10 cellular contexts compared by ENCODE assay signal in the genomic region with DNA sequence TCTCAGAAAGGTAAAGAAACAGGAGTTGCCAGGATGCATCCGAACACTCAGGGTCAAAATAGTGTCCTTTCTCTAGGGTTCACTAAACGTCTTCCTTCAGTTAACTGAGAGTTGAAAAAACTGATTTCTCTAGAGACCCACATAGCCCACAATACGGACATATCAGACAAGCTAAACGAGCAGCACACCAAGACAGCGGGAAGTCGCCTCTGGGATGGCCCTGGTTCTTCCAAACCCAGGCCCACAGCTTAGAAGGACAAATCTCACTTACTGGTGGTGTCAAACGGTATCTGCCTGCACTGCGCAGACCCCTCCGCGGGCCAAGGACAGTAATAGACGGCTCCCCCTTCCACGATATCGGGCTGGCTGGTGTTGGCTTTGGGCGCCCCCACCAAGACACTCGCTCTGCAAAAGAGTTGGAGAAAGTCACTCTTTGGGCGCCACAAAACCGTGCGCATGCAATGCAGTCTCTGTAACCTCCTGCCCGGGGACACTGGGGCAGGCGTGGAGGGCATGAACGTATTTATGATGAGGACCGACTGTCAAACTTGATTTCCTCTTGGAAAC. TPM values are rescaled to one million over a fixed set of nuclear protein-coding genes. Genes with fewer than 3 reads are reported as not detected.
DNase-seq lines count a peak whose midpoint lies in the region; ATAC-seq and TF ChIP-seq lines count a peak whose summit lies in the region.
"Had no signal": no experiment of that assay in that cellular context is flagged by ENCODE, and none has a peak within 500 bp of the region (broad histone marks: within the 10 kb centered on the region; RNA-seq: fewer than 3 reads in every experiment).

No MANE protein-coding gene starts in this region.

- H3K23me2 ChIP-seq in H9 (ENCODE audit: insufficient read length, low read depth, low read length, poor library complexity, severe bottlenecking): peaks cover 10% of the 10 kb centered on the region

- H3T11ph ChIP-seq in H9 (ENCODE audit: low read length): no peak overlapping the region

- H3K4me2 ChIP-seq in H9 (ENCODE audit: insufficient read depth, insufficient read length, low read length) (peak overlapping the region; percentile 60), skeletal muscle satellite cell (ENCODE audit: low read length) (peak overlapping the region; percentile 64)

- no peak overlapping the region for H3K23ac ChIP-seq in H9 (ENCODE audit: insufficient read length, low read depth, low read length)

- no peaks in the 10 kb centered on the region for H3K4me1 ChIP-seq in H9 (ENCODE audit: insufficient read depth, low read length)
- H3K4me1 ChIP-seq in iPS-18a (ENCODE audit: control insufficient read depth, low read depth, low read length): no peaks in the 10 kb centered on the region
- no peaks in the 10 kb centered on the region for H3K4me1 ChIP-seq in skeletal muscle satellite cell (ENCODE audit: control insufficient read depth, insufficient read depth, low read length)

- no peak overlapping the region for H2BK5ac ChIP-seq in H9 (ENCODE audit: insufficient read length, low read length)

- DNase-seq in H9: peak; percentile 35
- DNase-seq in chondrocyte (ENCODE audit: low spot score): no peak
- DNase-seq in stimulated activated naive B cell treated with anti-CD40 and anti-IgM and Interleukin-4, amounts not matched to agents 10 μg/mL and 1 μg/mL and 100 μg/mL, for 72 hours: no peak
- DNase-seq in NCI-H1436 treated with DMSO at 0.1 percent for 48 hours (lab: John Stamatoyannopoulos, UW): no peak
- DNase-seq in AG20443 (ENCODE audit: low spot score): no peak
- DNase-seq in NCI-H1694 (lab: John Stamatoyannopoulos, UW): no peak

- H3K27ac Mint-ChIP-seq in H9: no peak overlapping the region
- H3K27ac Mint-ChIP-seq in chondrocyte (ENCODE audit: unreplicated experiment): no peak overlapping the region
- H3K27ac Mint-ChIP-seq in stimulated activated naive B cell treated with anti-CD40 and anti-IgM and Interleukin-4, amounts not matched to agents 10 μg/mL and 1 μg/mL and 100 μg/mL, for 72 hours: no peak overlapping the region
- H3K27ac Mint-ChIP-seq: CD4-positive, CD25-positive, alpha-beta regulatory T cell; natural killer cell treated with Interleukin-12 subunit alpha and Interleukin-12 subunit beta and Interleukin-15 and Interleukin-18, amount 100 ng/mL, for 72 hours had no signal

- TF ChIP-seq CTCF in H9 (conservative IDR thresholded peaks at IDR 0.05) (no peak), chondrocyte (IDR thresholded peaks at IDR 0.05) (no peak)

- H3K27me3 Mint-ChIP-seq in H9 (ENCODE audit: low read depth) (peaks cover 76% of the 10 kb centered on the region), chondrocyte (ENCODE audit: low read depth) (peaks cover 9% of the 10 kb centered on the region)
- H3K27me3 Mint-ChIP-seq in stimulated activated naive B cell treated with anti-CD40 and anti-IgM and Interleukin-4, amounts not matched to agents 10 μg/mL and 1 μg/mL and 100 μg/mL, for 72 hours: peaks cover 47 to 54% of the 10 kb centered on the region in 2 donors

- no peak overlapping the region for H2AFZ ChIP-seq in H9 (ENCODE audit: low read length)

- H3K36me3 ChIP-seq in iPS-18a (ENCODE audit: control insufficient read depth, low read depth, low read length) (no peaks in the 10 kb centered on the region), skeletal muscle satellite cell (ENCODE audit: insufficient read depth, low read length) (no peaks in the 10 kb centered on the region)

- H3K9me3 ChIP-seq in H9 (ENCODE audit: control insufficient read depth, low read depth, low read length) (no peaks in the 10 kb centered on the region), iPS-18a (ENCODE audit: control insufficient read depth, low read depth, low read length) (no peaks in the 10 kb centered on the region), skeletal muscle satellite cell (replicated peaks; ENCODE audit: low read length) (no peaks in the 10 kb centered on the region)

- no peak overlapping the region for H3K56ac ChIP-seq in H9 (ENCODE audit: insufficient read length, low read depth, low read length)

- ATAC-seq in stimulated activated naive B cell treated with anti-CD40 and anti-IgM and Interleukin-4, amounts not matched to agents 10 μg/mL and 1 μg/mL and 100 μg/mL, for 72 hours (replicated peaks): no peak

- no peak overlapping the region for H4K5ac ChIP-seq in H9 (ENCODE audit: insufficient read length, low read depth, low read length)

- H3K9ac ChIP-seq in H9 (ENCODE audit: extremely low read depth, insufficient read length, low read length) (no peak overlapping the region), iPS-18a (ENCODE audit: low read length) (no peak overlapping the region), skeletal muscle satellite cell (ENCODE audit: low read depth, low read length) (no peak overlapping the region)

- H3K4me3 Mint-ChIP-seq in H9 (peak overlapping the region; percentile 76 to 94), chondrocyte (ENCODE audit: unreplicated experiment) (peak overlapping the region; percentile 84)
- no peak overlapping the region for H3K4me3 Mint-ChIP-seq in stimulated activated naive B cell treated with anti-CD40 and anti-IgM and Interleukin-4, amounts not matched to agents 10 μg/mL and 1 μg/mL and 100 μg/mL, for 72 hours
- H3K4me3 Mint-ChIP-seq: CD4-positive, CD25-positive, alpha-beta regulatory T cell; natural killer cell treated with Interleukin-12 subunit alpha and Interleukin-12 subunit beta and Interleukin-15 and Interleukin-18, amount 100 ng/mL, for 72 hours had no signal

- no CpG with 5 or more reads among the region's 22 CpGs for WGBS in H9 (ENCODE audit: extremely low coverage, insufficient read length, low lambda C conversion rate)

- H4K91ac ChIP-seq in H9 (ENCODE audit: insufficient read length, low read depth, low read length): no peak overlapping the region

- no peak overlapping the region for H3K4ac ChIP-seq in H9 (ENCODE audit: low read depth, low read length)

- no peak overlapping the region for H2BK15ac ChIP-seq in H9 (ENCODE audit: low read depth, low read length)

- H3K27ac ChIP-seq in H9 (ENCODE audit: insufficient read length, low read depth, low read length) (no peak overlapping the region), iPS-18a (ENCODE audit: low read length) (no peak overlapping the region)

- H3K4me3 ChIP-seq in iPS-18a (ENCODE audit: low read length) (peak overlapping the region; percentile 71), skeletal muscle satellite cell (ENCODE audit: low read length) (no peak overlapping the region)

- no peak overlapping the region for H2BK120ac ChIP-seq in H9 (ENCODE audit: low read depth, low read length, poor library complexity, severe bottlenecking)

- no peaks in the 10 kb centered on the region for H3K9me3 Mint-ChIP-seq in H9
- no peaks in the 10 kb centered on the region for H3K9me3 Mint-ChIP-seq in chondrocyte (ENCODE audit: low read depth)
- no peaks in the 10 kb centered on the region for H3K9me3 Mint-ChIP-seq in stimulated activated naive B cell treated with anti-CD40 and anti-IgM and Interleukin-4, amounts not matched to agents 10 μg/mL and 1 μg/mL and 100 μg/mL, for 72 hours
- H3K9me3 Mint-ChIP-seq: natural killer cell treated with Interleukin-12 subunit alpha and Interleukin-12 subunit beta and Interleukin-15 and Interleukin-18, amount 100 ng/mL, for 72 hours had no signal

- H3K79me1 ChIP-seq in H9 (ENCODE audit: insufficient read depth, low read depth, low read length, poor library complexity, severe bottlenecking): no peaks in the 10 kb centered on the region

- no peaks in the 10 kb centered on the region for H3K79me2 ChIP-seq in H9 (ENCODE audit: insufficient read depth, low read length)

- no peaks in the 10 kb centered on the region for H4K20me1 ChIP-seq in H9 (ENCODE audit: control insufficient read depth, insufficient read depth, insufficient read length)

- no peak overlapping the region for H2BK12ac ChIP-seq in H9 (ENCODE audit: insufficient read length, low read depth, low read length)

- H2BK20ac ChIP-seq in H9 (ENCODE audit: low read depth, low read length, poor library complexity, severe bottlenecking): no peak overlapping the region

- no peak overlapping the region for H2AK5ac ChIP-seq in H9 (ENCODE audit: insufficient read length, low read length)

- peaks cover 16% of the 10 kb centered on the region for H3K27me3 ChIP-seq in H9 (ENCODE audit: insufficient read depth, low read length)
- peaks cover 42% of the 10 kb centered on the region for H3K27me3 ChIP-seq in iPS-18a (ENCODE audit: control insufficient read depth, insufficient read depth, low read length)
- peaks cover 69% of the 10 kb centered on the region for H3K27me3 ChIP-seq in skeletal muscle satellite cell (ENCODE audit: control insufficient read depth, insufficient read depth, low read length)

- H3K18ac ChIP-seq in H9 (ENCODE audit: insufficient read length, low read depth, low read length): no peak overlapping the region

- H4K8ac ChIP-seq in H9 (replicated peaks; ENCODE audit: insufficient read length, low read depth, low read length): no peak overlapping the region

- H3K4me1 Mint-ChIP-seq in H9: peaks cover 13 to 17% of the 10 kb centered on the region in 2 experiments
- peaks cover 28% of the 10 kb centered on the region for H3K4me1 Mint-ChIP-seq in chondrocyte (ENCODE audit: low read depth)
- H3K4me1 Mint-ChIP-seq in stimulated activated naive B cell treated with anti-CD40 and anti-IgM and Interleukin-4, amounts not matched to agents 10 μg/mL and 1 μg/mL and 100 μg/mL, for 72 hours: peaks cover 0 to 6% of the 10 kb centered on the region in 2 donors

- no peak overlapping the region for H3K14ac ChIP-seq in H9 (ENCODE audit: insufficient read depth, low read length)

- peaks cover 0 to 2% (median 0%) of the 10 kb centered on the region in 3 experiments; a peak in 1 of 7 replicates for H3K36me3 Mint-ChIP-seq in H9 (ENCODE audit: insufficient read depth in 1 of 3, low read depth in 3 of 3)
- no peaks in the 10 kb centered on the region for H3K36me3 Mint-ChIP-seq in chondrocyte (ENCODE audit: low read depth)
- H3K36me3 Mint-ChIP-seq in stimulated activated naive B cell treated with anti-CD40 and anti-IgM and Interleukin-4, amounts not matched to agents 10 μg/mL and 1 μg/mL and 100 μg/mL, for 72 hours: no peaks in the 10 kb centered on the region
- H3K36me3 Mint-ChIP-seq: CD4-positive, CD25-positive, alpha-beta regulatory T cell; natural killer cell treated with Interleukin-12 subunit alpha and Interleukin-12 subunit beta and Interleukin-15 and Interleukin-18, amount 100 ng/mL, for 72 hours had no signal

RNA-seq across cellular contexts. Expression of a gene that starts 1.1 kb away (rescaled TPM):
- not detected in 2 replicates for total RNA-seq in H9 (2021)
- total RNA-seq in chondrocyte: 2.2 to 5.9 TPM (median 5.6 TPM) in 3 replicates
- under 0.01 TPM in 1 of 2 replicates, not detected in the other for total RNA-seq in skeletal muscle satellite cell (2012; rRNA removed)
- total RNA-seq: CD4-positive, CD25-positive, alpha-beta regulatory T cell; natural killer cell treated with Interleukin-12 subunit alpha and Interleukin-12 subunit beta and Interleukin-15 and Interleukin-18, amount 100 ng/mL, for 72 hours had no signal

Comparison
In these comparisons a context has a peak if more than half of its experiments do, and no peak if none do; other contexts are left out.
1. H3K4me3 Mint-ChIP-seq: peak in H9 (2 of 2) and chondrocyte (single experiment); none in stimulated activated naive B cell treated with anti-CD40 and anti-IgM and Interleukin-4, amounts not matched to agents 10 μg/mL and 1 μg/mL and 100 μg/mL, for 72 hours (0 of 2).